27 cellular contexts compared by ENCODE assay signal in genomic region chr4:100898844-100899243, GRCh38.
DNase-seq lines count a peak whose midpoint lies in the region; ATAC-seq and TF ChIP-seq lines count a peak whose summit lies in the region.
"Had no signal": no experiment of that assay in that cellular context is flagged by ENCODE, and none has a peak within 500 bp of the region (broad histone marks: within the 10 kb centered on the region; RNA-seq: fewer than 3 reads in every experiment).

No MANE protein-coding gene starts in this region.

- H3K9me3 ChIP-seq in thyroid gland: no peaks in the 10 kb centered on the region
- H3K9me3 ChIP-seq: gastroesophageal sphincter, MG63, psoas muscle, tibial artery had no signal

- intact Hi-C loops in left colon (cut with DNase I, micrococcal nuclease) (no loop called here), thyroid gland (cut with DNase I) (no loop called here)

- H3K27me3 ChIP-seq in foreskin keratinocyte (peaks cover 7% of the 10 kb centered on the region), thyroid gland (no peaks in the 10 kb centered on the region)
- H3K27me3 ChIP-seq: cardiac muscle cell, gastroesophageal sphincter, hepatocyte, MG63, tibial artery had no signal

- TF ChIP-seq POLR2A in thyroid gland (IDR thresholded peaks at IDR 0.05): no peak

- DNase-seq in COR-L47 (lab: John Stamatoyannopoulos, UW) (peak; percentile 26), NCI-H1092 (lab: John Stamatoyannopoulos, UW) (peak; percentile 22), NCI-H345 (lab: John Stamatoyannopoulos, UW) (peak; percentile 49), SHP77 treated with DMSO at 0.1 percent for 48 hours (lab: John Stamatoyannopoulos, UW) (peak; percentile 70), left colon (no peak), foreskin keratinocyte (no peak), thyroid gland (no peak)
- DNase-seq: activated CD4-positive, alpha-beta memory T cell treated with anti-CD3 and anti-CD28 coated beads, Interleukin-2, amount 10 ng/mL, durations not matched to agents 7 days and 5 days; activated CD8-positive, alpha-beta memory T cell treated with anti-CD3 and anti-CD28 coated beads, Interleukin-2, amount 50 U/mL, for 4 hours; activated naive CD4-positive, alpha-beta T cell; activated naive CD8-positive, alpha-beta T cell treated with anti-CD3 and anti-CD28 coated beads, Interleukin-2, amount 50 U/mL, for 24 hours; CD4-positive, alpha-beta T cell; kidney glomerular epithelial cell; MG63; NCI-H1694 treated with DMSO at 0.1 percent for 48 hours; NCI-H446; PC-9; psoas muscle; stimulated activated CD4-positive, alpha-beta T cell treated with anti-CD3 and anti-CD28 coated beads, Interleukin-4, amount 100 ng/mL, for 24 hours; T-helper 2 cell; tibial artery had no signal

- no peaks in the 10 kb centered on the region for H3K36me3 ChIP-seq in thyroid gland
- H3K36me3 ChIP-seq: cardiac muscle cell, gastroesophageal sphincter, MG63, tibial artery had no signal

- no peak overlapping the region for H3K4me3 ChIP-seq in thyroid gland (replicated peaks in 1 of 3)
- H3K4me3 ChIP-seq: cardiac muscle cell, gastroesophageal sphincter, hepatocyte, K562, MG63, PC-9, psoas muscle, tibial artery had no signal

- ATAC-seq in left colon: no peak
- no peak for ATAC-seq in GM21786 (IDR thresholded peaks at IDR 0.05; ENCODE audit: unreplicated experiment)
- ATAC-seq in foreskin keratinocyte: no peak
- ATAC-seq: activated naive CD8-positive, alpha-beta T cell treated with anti-CD3 and anti-CD28 coated beads, Interleukin-2, amount 50 U/mL, for 24 hours; gastroesophageal sphincter; K562; natural killer cell treated with Interleukin-12 subunit alpha and Interleukin-12 subunit beta and Interleukin-15 and Interleukin-18, amount 100 ng/mL, for 72 hours; psoas muscle had no signal

- H3K27ac ChIP-seq in foreskin keratinocyte (no peak overlapping the region), thyroid gland (no peak overlapping the region)
- H3K27ac ChIP-seq: cardiac muscle cell, gastroesophageal sphincter, hepatocyte, PC-9, psoas muscle, tibial artery had no signal

- no peak for TF ChIP-seq CTCF in foreskin keratinocyte (conservative IDR thresholded peaks at IDR 0.05)
- no peak for TF ChIP-seq CTCF in thyroid gland (IDR thresholded peaks at IDR 0.05)

- no peaks in the 10 kb centered on the region for H3K4me1 ChIP-seq in foreskin keratinocyte
- H3K4me1 ChIP-seq in thyroid gland: no peaks in the 10 kb centered on the region
- H3K4me1 ChIP-seq: gastroesophageal sphincter, psoas muscle, tibial artery had no signal

Comparison
In these comparisons a context has a peak if more than half of its experiments do, and no peak if none do; other contexts are left out.
1. DNase-seq: peak in COR-L47 (single experiment), NCI-H1092 (single experiment), NCI-H345 (single experiment) and SHP77 treated with DMSO at 0.1 percent for 48 hours (single experiment); none in left colon (0 of 2), foreskin keratinocyte (0 of 2) and thyroid gland (0 of 2).